ENCODE assay signal across 2 cellular contexts in the genomic region with DNA sequence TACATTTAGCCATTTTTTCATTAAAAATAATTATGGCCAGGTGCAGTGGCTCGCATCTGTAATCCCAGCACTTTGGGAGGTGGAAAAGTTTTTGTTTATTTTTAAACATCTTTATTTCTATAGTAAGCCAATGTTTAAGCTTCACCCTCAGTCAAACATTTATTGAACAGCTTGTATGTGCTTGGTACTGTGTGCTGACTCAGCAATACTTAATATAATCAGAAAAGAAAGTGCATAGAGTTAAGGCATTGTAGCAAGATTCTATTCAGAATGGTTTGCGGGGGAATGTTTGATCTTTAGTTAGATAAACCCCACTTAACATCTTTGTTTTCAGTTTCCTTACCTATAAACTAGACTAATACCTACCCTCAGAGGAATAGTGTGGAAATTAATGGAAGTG.
TF ChIP-seq lines count a peak whose summit lies in the region.

No MANE protein-coding gene starts in this region.

TF ChIP-seq in HepG2, 621 proteins besides CTCF, POLR2A, EP300 and RAD21:
- TF ChIP-seq SRF (IDR thresholded peaks at IDR 0.05; ENCODE audit: low read depth, low read length) (no peak), MAFK (conservative IDR thresholded peaks at IDR 0.05 in 1 of 2, IDR thresholded peaks at IDR 0.05 in 1 of 2; ENCODE audit: low read length in 2 of 2) (peak; percentile 99 to 100), MAFF (IDR thresholded peaks at IDR 0.05; ENCODE audit: low read depth, low read length) (peak; percentile 99)

TF ChIP-seq in K562, 482 proteins besides CTCF, POLR2A, EP300 and RAD21:
- peak; percentile 96 for TF ChIP-seq ZNF316 (IDR thresholded peaks at IDR 0.05)
- no peak for TF ChIP-seq ZNF217 (CRISPR knock-in tag; IDR thresholded peaks at IDR 0.05)
- no peak for TF ChIP-seq RFX5 (IDR thresholded peaks at IDR 0.05; ENCODE audit: low read depth, low read length)
- TF ChIP-seq C11orf30 (IDR thresholded peaks at IDR 0.05; ENCODE audit: low read depth): peak; percentile 92
- peak; percentile 99 for TF ChIP-seq MAFK (IDR thresholded peaks at IDR 0.05; ENCODE audit: low read length)
- TF ChIP-seq MAFG (tag; conservative IDR thresholded peaks at IDR 0.05): peak; percentile 93
- TF ChIP-seq MAFF (IDR thresholded peaks at IDR 0.05; ENCODE audit: low read length): peak; percentile 98
